Comparison of ENCODE assay signal across 8 cellular contexts in the genomic region with DNA sequence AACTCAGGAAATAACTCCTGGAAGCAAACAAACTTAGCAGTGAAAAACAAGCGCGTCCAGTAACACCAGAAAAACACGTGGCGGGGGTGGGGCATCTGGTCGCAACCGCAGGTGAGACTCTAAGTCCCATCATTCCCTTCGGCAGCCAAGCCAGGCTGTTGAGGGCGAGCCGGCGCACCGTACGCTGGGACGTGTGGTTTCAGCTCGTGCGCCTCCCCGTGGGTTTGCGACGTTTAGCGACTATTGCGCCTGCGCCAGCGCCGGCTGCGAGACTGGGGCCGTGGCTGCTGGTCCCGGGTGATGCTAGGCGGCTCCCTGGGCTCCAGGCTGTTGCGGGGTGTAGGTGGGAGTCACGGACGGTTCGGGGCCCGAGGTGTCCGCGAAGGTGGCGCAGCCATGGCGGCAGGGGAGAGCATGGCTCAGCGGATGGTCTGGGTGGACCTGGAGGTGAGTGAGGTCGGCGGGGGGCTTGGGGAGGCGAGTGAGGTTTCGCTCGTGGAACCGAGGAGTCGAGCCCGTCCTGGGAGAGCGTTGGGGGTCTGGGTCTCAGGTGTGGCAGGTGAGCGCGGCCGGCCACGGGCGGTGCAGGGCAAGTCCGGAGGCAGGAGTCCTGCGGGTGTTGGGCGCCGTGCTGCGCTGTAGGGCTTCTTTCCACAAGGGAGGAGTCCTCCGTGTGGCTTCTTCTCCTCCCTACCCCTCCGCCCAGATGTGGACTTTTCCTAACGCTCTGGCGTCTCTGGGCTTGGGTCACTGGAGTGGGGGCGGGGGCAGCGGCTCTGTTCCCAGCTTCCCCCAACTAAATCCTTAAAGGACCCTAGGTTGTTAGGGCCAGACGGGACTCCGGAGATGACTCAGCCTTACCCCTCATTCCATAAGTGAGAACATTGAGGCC. TPM values are rescaled to one million over a fixed set of nuclear protein-coding genes. Genes with fewer than 3 reads are reported as not detected.
DNase-seq lines count a peak whose midpoint lies in the region; TF ChIP-seq lines count a peak whose summit lies in the region.

Gene REXO2 (plus strand): TSS at position 239 of the 892 bp plus-strand sequence. CDS start 62 bp downstream, at position 301.

- H3K27ac Mint-ChIP-seq in nephron: peak within 1 kb of the TSS; percentile 65 to 96 (median 90)
- H3K27ac Mint-ChIP-seq in stimulated activated naive CD8-positive, alpha-beta T cell treated with anti-CD3 and anti-CD28 coated beads, Interleukin-15, Interleukin-2, amounts not matched to agents 100 ng/mL and 50 ng/mL, for 24 hours: peak within 1 kb of the TSS; percentile 94

- H3K27me3 Mint-ChIP-seq in nephron (ENCODE audit: low read depth): no peaks in the 10 kb centered on the region
- H3K27me3 Mint-ChIP-seq in stimulated activated naive CD8-positive, alpha-beta T cell treated with anti-CD3 and anti-CD28 coated beads, Interleukin-15, Interleukin-2, amounts not matched to agents 100 ng/mL and 50 ng/mL, for 24 hours: no peaks in the 10 kb centered on the region

- H3K4me3 ChIP-seq in H7 (ENCODE audit: insufficient read depth, low read depth, low read length): peak within 1 kb of the TSS; percentile 91
- peak within 1 kb of the TSS; percentile 94 for H3K4me3 ChIP-seq in fibroblast of pulmonary artery (replicated peaks; ENCODE audit: low read depth, low read length)

- H3K36me3 Mint-ChIP-seq in nephron (ENCODE audit: low read depth): peaks cover 6% of the 10 kb centered on the region
- H3K36me3 Mint-ChIP-seq in stimulated activated naive CD8-positive, alpha-beta T cell treated with anti-CD3 and anti-CD28 coated beads, Interleukin-15, Interleukin-2, amounts not matched to agents 100 ng/mL and 50 ng/mL, for 24 hours (ENCODE audit: low read depth): peaks cover 25% of the 10 kb centered on the region

- H3K4me1 Mint-ChIP-seq in nephron: peaks cover 28% of the 10 kb centered on the region
- H3K4me1 Mint-ChIP-seq in stimulated activated naive CD8-positive, alpha-beta T cell treated with anti-CD3 and anti-CD28 coated beads, Interleukin-15, Interleukin-2, amounts not matched to agents 100 ng/mL and 50 ng/mL, for 24 hours (ENCODE audit: low read depth): peaks cover 27% of the 10 kb centered on the region

- TF ChIP-seq CTCF in fibroblast of pulmonary artery (IDR thresholded peaks at IDR 0.05; ENCODE audit: low read length, missing control alignments): peak; percentile 32
- TF ChIP-seq CTCF in nephron (IDR thresholded peaks at IDR 0.05; ENCODE audit: unreplicated experiment in 3 of 3): peak in 2 of 3 experiments; percentile 23 to 24

- H3K9me3 Mint-ChIP-seq in nephron: no peaks in the 10 kb centered on the region
- no peaks in the 10 kb centered on the region for H3K9me3 Mint-ChIP-seq in stimulated activated naive CD8-positive, alpha-beta T cell treated with anti-CD3 and anti-CD28 coated beads, Interleukin-15, Interleukin-2, amounts not matched to agents 100 ng/mL and 50 ng/mL, for 24 hours

- in situ Hi-C loops in G401 (cut with HindIII; ENCODE audit: low sequenced_read_pairs): no loop called here

- H3K27me3 ChIP-seq in H7 (ENCODE audit: control insufficient read depth, insufficient read depth, low read length): no peaks in the 10 kb centered on the region

- peak; percentile 97 for DNase-seq in G401 (ENCODE audit: low spot score)
- DNase-seq in H7: peak; percentile 89
- DNase-seq in M059J (ENCODE audit: low read depth): peak; percentile 96
- peak; percentile 94 to 95 for DNase-seq in SHP77 (lab: John Stamatoyannopoulos, UW)
- peak; percentile 91 for DNase-seq in activated effector memory CD4-positive, alpha-beta T cell treated with Interleukin-2 at 50 U/mL for 16 hours
- peak; percentile 97 for DNase-seq in fibroblast of pulmonary artery (ENCODE audit: low read depth)

- peak within 1 kb of the TSS; percentile 96 to 100 (median 97) for H3K4me3 Mint-ChIP-seq in nephron
- H3K4me3 Mint-ChIP-seq in stimulated activated naive CD8-positive, alpha-beta T cell treated with anti-CD3 and anti-CD28 coated beads, Interleukin-15, Interleukin-2, amounts not matched to agents 100 ng/mL and 50 ng/mL, for 24 hours: peak within 1 kb of the TSS; percentile 98

- peaks cover 5% of the 10 kb centered on the region for H3K36me3 ChIP-seq in H7 (replicated peaks; ENCODE audit: control insufficient read depth, insufficient read depth, low read length)

RNA-seq across cellular contexts. Expression of gene REXO2, which starts in this region (rescaled TPM):
- total RNA-seq in G401 (2014; rRNA removed; shearing (Covaris generic)): 82.0 and 90.8 TPM in 2 replicates
- total RNA-seq in H7 (2014; rRNA removed; shearing (Covaris generic)): 116 and 122 TPM in 2 replicates
- total RNA-seq in M059J (2014; rRNA removed; shearing (Covaris generic)): 156 and 169 TPM in 2 replicates

Comparison
In these comparisons a context has a peak if more than half of its experiments do, and no peak if none do; other contexts are left out.
1. Peak in every context shown above with its lines: DNase-seq and H3K4me3 ChIP-seq.